Comparison of ENCODE assay signal across 16 cellular contexts in genomic region chr10:89171263-89171872, GRCh38. TPM values are rescaled to one million over a fixed set of nuclear protein-coding genes. Genes with fewer than 3 reads are reported as not detected.
"Had no signal": no experiment of that assay in that cellular context is flagged by ENCODE, and none has a peak within 500 bp of the region (broad histone marks: within the 10 kb centered on the region; RNA-seq: fewer than 3 reads in every experiment).

No MANE protein-coding gene starts in this region.

- H3K27me3 ChIP-seq: foreskin keratinocyte, left lung, right atrium auricular region, tibial nerve had no signal

- H3K36me3 ChIP-seq: left lung, pancreas, right atrium auricular region, tibial nerve had no signal

- H3K27ac Mint-ChIP-seq: activated naive CD8-positive, alpha-beta T cell treated with anti-CD3 and anti-CD28 coated beads, Interleukin-2, amount 50 U/mL, for 24 hours; stimulated activated naive B cell treated with anti-CD40 and anti-IgM and Interleukin-4, amounts not matched to agents 10 μg/mL and 1 μg/mL and 100 μg/mL, for 72 hours had no signal

- H3K4me1 ChIP-seq: left lung, pancreas, right atrium auricular region, tibial nerve had no signal

- H3K9me3 ChIP-seq: left lung, pancreas, right atrium auricular region, tibial nerve had no signal

- H3K27ac ChIP-seq: foreskin keratinocyte, left lung, pancreas, right atrium auricular region, tibial nerve had no signal

- H3K4me3 Mint-ChIP-seq: activated naive CD8-positive, alpha-beta T cell treated with anti-CD3 and anti-CD28 coated beads, Interleukin-2, amount 50 U/mL, for 24 hours; central memory CD8-positive, alpha-beta T cell; neural crest cell; stimulated activated naive B cell treated with anti-CD40 and anti-IgM and Interleukin-4, amounts not matched to agents 10 μg/mL and 1 μg/mL and 100 μg/mL, for 72 hours had no signal

- DNase-seq: activated CD4-positive, alpha-beta T cell treated with anti-CD3 and anti-CD28 coated beads for 48 hours; activated naive CD4-positive, alpha-beta T cell treated with Interleukin-2 at 50 U/mL for 16 hours; activated naive CD8-positive, alpha-beta T cell treated with anti-CD3 and anti-CD28 coated beads, Interleukin-2, amount 50 U/mL, for 24 hours; dermis blood vessel endothelial cell; erythroblast; left lung; pancreas; small intestine; stimulated activated naive B cell treated with anti-CD40 and anti-IgM and Interleukin-4, amounts not matched to agents 10 μg/mL and 1 μg/mL and 100 μg/mL, for 72 hours had no signal

- H3K4me3 ChIP-seq: left lung, pancreas, right atrium auricular region, SK-N-MC, tibial nerve had no signal

- H3K9me3 Mint-ChIP-seq: activated naive CD8-positive, alpha-beta T cell treated with anti-CD3 and anti-CD28 coated beads, Interleukin-2, amount 50 U/mL, for 24 hours; central memory CD8-positive, alpha-beta T cell; neural crest cell; stimulated activated naive B cell treated with anti-CD40 and anti-IgM and Interleukin-4, amounts not matched to agents 10 μg/mL and 1 μg/mL and 100 μg/mL, for 72 hours had no signal

- H3K4me1 Mint-ChIP-seq: central memory CD8-positive, alpha-beta T cell had no signal

- ATAC-seq: activated naive CD8-positive, alpha-beta T cell treated with anti-CD3 and anti-CD28 coated beads, Interleukin-2, amount 50 U/mL, for 24 hours; left lung; pancreas; stimulated activated naive B cell treated with anti-CD40 and anti-IgM and Interleukin-4, amounts not matched to agents 10 μg/mL and 1 μg/mL and 100 μg/mL, for 72 hours had no signal

- H3K36me3 Mint-ChIP-seq: stimulated activated naive B cell treated with anti-CD40 and anti-IgM and Interleukin-4, amounts not matched to agents 10 μg/mL and 1 μg/mL and 100 μg/mL, for 72 hours had no signal

RNA-seq across cellular contexts. Expression of gene CH25H, which starts 35.7 kb away (rescaled TPM):
- total RNA-seq: foreskin keratinocyte; neural crest cell; T-helper 1 cell treated with Interleukin-12 subunit alpha and Interleukin-12 subunit beta and Interleukin-4 antibody, amounts not matched to agents 30 ng/mL and 1 ng/mL, for 36 hours had no signal
- polyA plus RNA-seq: foreskin keratinocyte had no signal
